Comparison of ENCODE assay signal across 16 cellular contexts in genomic region chr3:52434491-52435115, GRCh38. TPM values are rescaled to one million over a fixed set of nuclear protein-coding genes. Genes with fewer than 3 reads are reported as not detected.
DNase-seq lines count a peak whose midpoint lies in the region; ATAC-seq, FAIRE-seq and TF ChIP-seq lines count a peak whose summit lies in the region.
"Had no signal": no experiment of that assay in that cellular context is flagged by ENCODE, and none has a peak within 500 bp of the region (broad histone marks: within the 10 kb centered on the region; RNA-seq: fewer than 3 reads in every experiment).

No MANE protein-coding gene starts in this region.

- H3K27me3 Mint-ChIP-seq in activated T-cell treated with anti-CD3 and anti-CD28 coated beads, Interleukin-2, amount 50 U/mL, for 24 hours = no peaks in the 10 kb centered on the region
- H3K27me3 Mint-ChIP-seq: activated T-helper 17 cell treated with anti-CD3 and anti-CD28 coated beads, Interleukin-2, amount 50 U/mL, for 72 hours had no signal

- no peak overlapping the region for H3K27ac Mint-ChIP-seq in activated T-cell treated with anti-CD3 and anti-CD28 coated beads, Interleukin-2, amount 50 U/mL, for 24 hours

- no peaks in the 10 kb centered on the region for H4K20me1 ChIP-seq in keratinocyte (ENCODE audit: control insufficient read depth, extremely low read depth, insufficient read depth, low read length)

- no peaks in the 10 kb centered on the region for H3K27me3 ChIP-seq in keratinocyte (ENCODE audit: control insufficient read depth, extremely low read depth, insufficient read depth, low read length)
- no peaks in the 10 kb centered on the region for H3K27me3 ChIP-seq in skeletal muscle tissue (ENCODE audit: control insufficient read depth in 3 of 3, insufficient read depth in 3 of 3, low read length in 3 of 3)

- no peaks in the 10 kb centered on the region for H3K4me1 Mint-ChIP-seq in activated T-cell treated with anti-CD3 and anti-CD28 coated beads, Interleukin-2, amount 50 U/mL, for 24 hours (ENCODE audit: low read depth)

- H3K9ac ChIP-seq in keratinocyte (ENCODE audit: control insufficient read depth, extremely low read depth, insufficient read depth, low read length) = no peak overlapping the region
- no peak overlapping the region for H3K9ac ChIP-seq in skeletal muscle tissue (ENCODE audit: low read depth in 1 of 3, low read length in 3 of 3)

- peak overlapping the region; percentile 15 for H3K27ac ChIP-seq in RWPE1
- H3K27ac ChIP-seq in keratinocyte (ENCODE audit: control insufficient read depth, insufficient read depth, low read length) = no peak overlapping the region
- H3K27ac ChIP-seq in skeletal muscle tissue (ENCODE audit: low read depth, low read length) = peak overlapping the region; percentile 51

- no peak overlapping the region for H3K4me3 Mint-ChIP-seq in activated T-cell treated with anti-CD3 and anti-CD28 coated beads, Interleukin-2, amount 50 U/mL, for 24 hours
- H3K4me3 Mint-ChIP-seq: activated T-helper 17 cell treated with anti-CD3 and anti-CD28 coated beads, Interleukin-2, amount 50 U/mL, for 72 hours had no signal

- no peak overlapping the region for H3K4me3 ChIP-seq in keratinocyte (ENCODE audit: control insufficient read depth in 2 of 3, extremely low read depth in 1 of 3, insufficient read depth in 2 of 3, low read depth in 1 of 3, low read length in 3 of 3)
- no peak overlapping the region for H3K4me3 ChIP-seq in skeletal muscle tissue (ENCODE audit: low read length in 3 of 3)

- CTCF ChIA-PET in RWPE1 (lab: Yijun Ruan, JAX) = interaction anchor here (0.6 kb wide), 1 partner anchor 243 kb away, joined by 3 read pairs; no protein-coding TSS in a partner anchor

- H3K9me1 ChIP-seq in keratinocyte (ENCODE audit: control insufficient read depth, extremely low read depth, insufficient read depth, low read length) = no peaks in the 10 kb centered on the region

- ATAC-seq in GM18511 (IDR thresholded peaks at IDR 0.05; ENCODE audit: unreplicated experiment) = no peak
- no peak for ATAC-seq in GM18505 (IDR thresholded peaks at IDR 0.05; ENCODE audit: unreplicated experiment)
- ATAC-seq: activated T-helper 17 cell treated with anti-CD3 and anti-CD28 coated beads, Interleukin-2, amount 50 U/mL, for 72 hours had no signal

- DNase-seq in activated T-cell treated with anti-CD3 and anti-CD28 coated beads, Interleukin-2, amount 50 U/mL, for 24 hours = peak; percentile 13
- no peak for DNase-seq in activated T-cell treated with anti-CD3 and anti-CD28 coated beads for 4 hours
- no peak for DNase-seq in RWPE1 (ENCODE audit: low spot score)
- no peak for DNase-seq in keratinocyte (ENCODE audit: low read depth, low spot score)
- DNase-seq in KG1 (lab: John Stamatoyannopoulos, UW) = no peak
- DNase-seq: NCI-H1417; NCI-H524; stimulated activated CD8-positive, alpha-beta memory T cell treated with anti-CD3 and anti-CD28 coated beads, Interleukin-4, amount 100 ng/mL, for 48 hours had no signal

- peak overlapping the region; percentile 39 for H3K4me2 ChIP-seq in keratinocyte (ENCODE audit: control insufficient read depth, extremely low read depth, insufficient read depth, low read depth, low read length)

- no peak overlapping the region for H2AFZ ChIP-seq in keratinocyte (ENCODE audit: control insufficient read depth, low read length)

- no peaks in the 10 kb centered on the region for H3K79me2 ChIP-seq in keratinocyte (ENCODE audit: control insufficient read depth, insufficient read depth, low read length)

- H3K4me1 ChIP-seq in keratinocyte (ENCODE audit: control insufficient read depth, extremely low read depth, insufficient read depth, low read length) = peaks cover 22% of the 10 kb centered on the region
- peaks cover 11 to 37% (median 21%) of the 10 kb centered on the region in 3 donors for H3K4me1 ChIP-seq in skeletal muscle tissue (ENCODE audit: control insufficient read depth in 3 of 3, insufficient read depth in 3 of 3, low read length in 3 of 3)

- TF ChIP-seq POLR2A in GM18505 (IDR thresholded peaks at IDR 0.05; ENCODE audit: borderline replicate concordance, extremely low read depth, insufficient read depth, insufficient read length) = no peak

- POLR2A ChIA-PET in RWPE1 (lab: Yijun Ruan, JAX; ENCODE audit: low non-redundant PET) = no interaction called here

- no peak for FAIRE-seq in keratinocyte (lab: Jason Lieb, UNC)
- FAIRE-seq: frontal cortex, HTR-8/SVneo, urothelium cell line had no signal

- H3K9me3 Mint-ChIP-seq in activated T-cell treated with anti-CD3 and anti-CD28 coated beads, Interleukin-2, amount 50 U/mL, for 24 hours = no peaks in the 10 kb centered on the region
- H3K9me3 Mint-ChIP-seq: activated T-helper 17 cell treated with anti-CD3 and anti-CD28 coated beads, Interleukin-2, amount 50 U/mL, for 72 hours had no signal

- dilution Hi-C loops in keratinocyte (cut with MboI; ENCODE audit: extremely low pct_ligation_motif_present, low sequenced_read_pairs) = no loop called here

- H3K36me3 ChIP-seq in keratinocyte (ENCODE audit: control insufficient read depth in 2 of 2, extremely low read depth in 1 of 2, insufficient read depth in 2 of 2, low read length in 2 of 2) = no peaks in the 10 kb centered on the region
- peaks cover 0 to 6% (median 0%) of the 10 kb centered on the region in 3 donors for H3K36me3 ChIP-seq in skeletal muscle tissue (ENCODE audit: control insufficient read depth in 3 of 3, insufficient read depth in 3 of 3, low read length in 3 of 3)

- H3K9me3 ChIP-seq in keratinocyte (ENCODE audit: control insufficient read depth, low read depth, low read length) = no peaks in the 10 kb centered on the region
- no peaks in the 10 kb centered on the region for H3K9me3 ChIP-seq in skeletal muscle tissue (ENCODE audit: control insufficient read depth in 3 of 3, low read length in 3 of 3)

- H3K36me3 Mint-ChIP-seq in activated T-cell treated with anti-CD3 and anti-CD28 coated beads, Interleukin-2, amount 50 U/mL, for 24 hours (ENCODE audit: low read depth) = no peaks in the 10 kb centered on the region

- TF ChIP-seq CTCF in RWPE1 (conservative IDR thresholded peaks at IDR 0.05; ENCODE audit: low read depth) = no peak
- no peak for TF ChIP-seq CTCF in keratinocyte (optimal IDR thresholded peaks at IDR 0.05 in 1 of 3, IDR thresholded peaks at IDR 0.05 in 1 of 3, conservative IDR thresholded peaks at IDR 0.05 in 1 of 3; ENCODE audit: extremely low read depth in 1 of 3, insufficient read depth in 2 of 3, low read length in 3 of 3)

RNA-seq across cellular contexts. Expression of gene SEMA3G, which starts 10.3 kb away (rescaled TPM):
- 0.03 to 0.14 TPM (median 0.07 TPM) in 3 replicates for polyA plus RNA-seq in keratinocyte
- 0.07 TPM for polyA plus RNA-seq in keratinocyte (2011; ENCODE audit: low read depth)
- polyA plus RNA-seq in keratinocyte (2011; cell fraction: cytosol; rRNA removed) = 0.01 and 0.05 TPM in 2 replicates
- 0.05 and 0.07 TPM in 2 replicates for polyA plus RNA-seq in keratinocyte (2011; cell fraction: nucleus; rRNA removed)
- polyA plus RNA-seq in keratinocyte (2012; ENCODE audit: low replicate concordance) = 0.07 and 0.10 TPM in 2 replicates
- polyA minus RNA-seq in keratinocyte = 0.03 TPM in 1 of 3 replicates, not detected in the others
- polyA minus RNA-seq in keratinocyte (2011; cell fraction: cytosol; rRNA and poly(A)+ RNA removed) = not detected
- 0.23 TPM in 1 of 2 replicates, not detected in the other for polyA minus RNA-seq in keratinocyte (2011; cell fraction: nucleus; rRNA and poly(A)+ RNA removed)
- 4.7 TPM for total RNA-seq in skeletal muscle tissue

RNA-seq across cellular contexts. Expression of gene TNNC1, which starts 19.2 kb away (rescaled TPM):
- 0.22 to 0.35 TPM (median 0.33 TPM) in 3 replicates for polyA plus RNA-seq in keratinocyte
- polyA plus RNA-seq in keratinocyte (2011; ENCODE audit: low read depth) = not detected
- 0.17 TPM in 1 of 2 replicates, not detected in the other for polyA plus RNA-seq in keratinocyte (2011; cell fraction: cytosol; rRNA removed)
- 0.20 and 0.32 TPM in 2 replicates for polyA plus RNA-seq in keratinocyte (2011; cell fraction: nucleus; rRNA removed)
- polyA plus RNA-seq in keratinocyte (2012; ENCODE audit: low replicate concordance) = not detected in 2 replicates
- polyA minus RNA-seq in keratinocyte = not detected in 3 replicates
- not detected for polyA minus RNA-seq in keratinocyte (2011; cell fraction: cytosol; rRNA and poly(A)+ RNA removed)
- not detected in 2 replicates for polyA minus RNA-seq in keratinocyte (2011; cell fraction: nucleus; rRNA and poly(A)+ RNA removed)
- 461 TPM for total RNA-seq in skeletal muscle tissue
- total RNA-seq: pulmonary artery endothelial cell had no signal

RNA-seq across cellular contexts. Expression of gene NISCH, which starts 20.8 kb away (rescaled TPM):
- polyA plus RNA-seq in keratinocyte = 48.1 to 65.6 TPM (median 48.4 TPM) in 3 replicates
- polyA plus RNA-seq in keratinocyte (2011; ENCODE audit: low read depth) = 10.3 TPM
- polyA plus RNA-seq in keratinocyte (2011; cell fraction: cytosol; rRNA removed) = 23.3 and 30.8 TPM in 2 replicates
- polyA plus RNA-seq in keratinocyte (2011; cell fraction: nucleus; rRNA removed) = 252 and 295 TPM in 2 replicates
- polyA plus RNA-seq in keratinocyte (2012; ENCODE audit: low replicate concordance) = 29.3 and 43.1 TPM in 2 replicates
- polyA minus RNA-seq in keratinocyte = 70.4 to 85.5 TPM (median 83.1 TPM) in 3 replicates
- 45.3 TPM for polyA minus RNA-seq in keratinocyte (2011; cell fraction: cytosol; rRNA and poly(A)+ RNA removed)
- 94.5 and 120 TPM in 2 replicates for polyA minus RNA-seq in keratinocyte (2011; cell fraction: nucleus; rRNA and poly(A)+ RNA removed)
- 43.3 TPM for total RNA-seq in skeletal muscle tissue

RNA-seq across cellular contexts. Expression of gene PHF7, which starts 24.1 kb away (rescaled TPM):
- 9.3 to 10.3 TPM (median 9.3 TPM) in 3 replicates for polyA plus RNA-seq in keratinocyte
- 8.4 TPM for polyA plus RNA-seq in keratinocyte (2011; ENCODE audit: low read depth)
- polyA plus RNA-seq in keratinocyte (2011; cell fraction: cytosol; rRNA removed) = 6.9 and 7.8 TPM in 2 replicates
- polyA plus RNA-seq in keratinocyte (2011; cell fraction: nucleus; rRNA removed) = 19.7 and 21.2 TPM in 2 replicates
- polyA plus RNA-seq in keratinocyte (2012; ENCODE audit: low replicate concordance) = 5.4 and 6.1 TPM in 2 replicates
- 1.9 to 9.8 TPM (median 8.3 TPM) in 3 replicates for polyA minus RNA-seq in keratinocyte
- 7.9 TPM for polyA minus RNA-seq in keratinocyte (2011; cell fraction: cytosol; rRNA and poly(A)+ RNA removed)
- 4.6 and 7.3 TPM in 2 replicates for polyA minus RNA-seq in keratinocyte (2011; cell fraction: nucleus; rRNA and poly(A)+ RNA removed)
- total RNA-seq in skeletal muscle tissue = 5.2 TPM

RNA-seq across cellular contexts. Expression of gene BAP1, which starts 24.8 kb away (rescaled TPM):
- 97.8 to 119 TPM (median 100 TPM) in 3 replicates for polyA plus RNA-seq in keratinocyte
- polyA plus RNA-seq in keratinocyte (2011; ENCODE audit: low read depth) = 25.5 TPM
- polyA plus RNA-seq in keratinocyte (2011; cell fraction: cytosol; rRNA removed) = 79.5 and 100 TPM in 2 replicates
- polyA plus RNA-seq in keratinocyte (2011; cell fraction: nucleus; rRNA removed) = 203 and 211 TPM in 2 replicates
- polyA plus RNA-seq in keratinocyte (2012; ENCODE audit: low replicate concordance) = 60.8 and 101 TPM in 2 replicates
- 131 to 185 TPM (median 135 TPM) in 3 replicates for polyA minus RNA-seq in keratinocyte
- 138 TPM for polyA minus RNA-seq in keratinocyte (2011; cell fraction: cytosol; rRNA and poly(A)+ RNA removed)
- 84.5 and 90.7 TPM in 2 replicates for polyA minus RNA-seq in keratinocyte (2011; cell fraction: nucleus; rRNA and poly(A)+ RNA removed)
- total RNA-seq in skeletal muscle tissue = 60.0 TPM
